15 cellular contexts compared by ENCODE assay signal in the genomic region with DNA sequence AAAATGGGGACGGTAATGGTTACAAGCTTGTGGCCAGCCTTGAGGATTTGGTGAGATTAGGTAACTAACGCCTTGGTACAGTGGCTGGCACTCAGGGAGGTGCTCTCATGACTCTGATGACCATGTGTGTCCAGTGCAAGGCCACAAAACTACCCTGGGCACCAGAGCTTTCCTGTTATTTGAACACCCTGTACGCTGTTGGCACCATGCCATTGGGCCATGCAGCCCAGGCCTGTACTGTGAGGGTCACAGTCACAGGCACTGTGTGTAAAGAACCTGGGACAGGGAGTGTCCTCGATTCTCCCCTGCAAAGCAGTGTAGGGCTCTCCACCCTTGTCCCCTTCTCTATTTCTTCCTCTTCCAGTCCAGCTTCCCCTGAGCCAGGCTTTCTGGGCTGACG. TPM values are rescaled to one million over a fixed set of nuclear protein-coding genes. Genes with fewer than 3 reads are reported as not detected.
DNase-seq lines count a peak whose midpoint lies in the region; ATAC-seq and TF ChIP-seq lines count a peak whose summit lies in the region.
"Had no signal": no experiment of that assay in that cellular context is flagged by ENCODE, and none has a peak within 500 bp of the region (broad histone marks: within the 10 kb centered on the region; RNA-seq: fewer than 3 reads in every experiment).

No MANE protein-coding gene starts in this region.

- peak; percentile 48 for DNase-seq in Right ventricle myocardium inferior (ENCODE audit: missing footprints)
- DNase-seq in left ventricle myocardium inferior = no peak
- no peak for DNase-seq in CD4-positive, alpha-beta memory T cell
- no peak for DNase-seq in neural crest cell (ENCODE audit: low read depth, low spot score)
- DNase-seq in NCI-H2029 (lab: John Stamatoyannopoulos, UW) = no peak
- no peak for DNase-seq in activated naive CD4-positive, alpha-beta T cell treated with anti-CD3 and anti-CD28 coated beads, Interleukin-2, amount 10 ng/mL, durations not matched to agents 7 days and 5 days
- DNase-seq in dedifferentiated amniotic fluid mesenchymal stem cell (ENCODE audit: extremely low spot score) = no peak
- DNase-seq: C1 segment of cervical spinal cord; CD4-positive, alpha-beta T cell; DMS79; GM23248 had no signal

- H3K4me3 ChIP-seq in left ventricle myocardium inferior = no peak overlapping the region
- no peak overlapping the region for H3K4me3 ChIP-seq in CD4-positive, alpha-beta memory T cell (ENCODE audit: low read length in 2 of 2)
- H3K4me3 ChIP-seq: GM12878, GM23248 had no signal

- no peaks in the 10 kb centered on the region for H3K9me3 Mint-ChIP-seq in CD4-positive, alpha-beta memory T cell
- no peaks in the 10 kb centered on the region for H3K9me3 Mint-ChIP-seq in neural crest cell
- H3K9me3 Mint-ChIP-seq in activated naive CD4-positive, alpha-beta T cell treated with anti-CD3 and anti-CD28 coated beads, Interleukin-2, amount 10 ng/mL, durations not matched to agents 7 days and 5 days = no peaks in the 10 kb centered on the region
- H3K9me3 Mint-ChIP-seq: CD4-positive, alpha-beta T cell had no signal

- ATAC-seq in Right ventricle myocardium inferior = no peak
- ATAC-seq: GM12878, HCT116 had no signal

- no peaks in the 10 kb centered on the region for H3K27me3 Mint-ChIP-seq in CD4-positive, alpha-beta memory T cell
- H3K27me3 Mint-ChIP-seq in neural crest cell (ENCODE audit: low read depth) = no peaks in the 10 kb centered on the region
- H3K27me3 Mint-ChIP-seq in activated naive CD4-positive, alpha-beta T cell treated with anti-CD3 and anti-CD28 coated beads, Interleukin-2, amount 10 ng/mL, durations not matched to agents 7 days and 5 days = no peaks in the 10 kb centered on the region
- H3K27me3 Mint-ChIP-seq: B cell; CD4-positive, alpha-beta T cell had no signal

- H3K27me3 ChIP-seq in left ventricle myocardium inferior (ENCODE audit: low read depth) = no peaks in the 10 kb centered on the region
- no peaks in the 10 kb centered on the region for H3K27me3 ChIP-seq in CD4-positive, alpha-beta memory T cell (ENCODE audit: insufficient read depth, low read length)

- H3K4me3 Mint-ChIP-seq in CD4-positive, alpha-beta memory T cell = no peak overlapping the region
- H3K4me3 Mint-ChIP-seq in neural crest cell = no peak overlapping the region
- no peak overlapping the region for H3K4me3 Mint-ChIP-seq in activated naive CD4-positive, alpha-beta T cell treated with anti-CD3 and anti-CD28 coated beads, Interleukin-2, amount 10 ng/mL, durations not matched to agents 7 days and 5 days
- H3K4me3 Mint-ChIP-seq: B cell; CD4-positive, alpha-beta T cell had no signal

- H3K36me3 Mint-ChIP-seq in CD4-positive, alpha-beta memory T cell = peaks cover 49 to 77% of the 10 kb centered on the region in 2 donors
- H3K36me3 Mint-ChIP-seq in neural crest cell (ENCODE audit: low read depth) = peaks cover 15% of the 10 kb centered on the region
- peaks cover 65% of the 10 kb centered on the region for H3K36me3 Mint-ChIP-seq in activated naive CD4-positive, alpha-beta T cell treated with anti-CD3 and anti-CD28 coated beads, Interleukin-2, amount 10 ng/mL, durations not matched to agents 7 days and 5 days

- POLR2A ChIA-PET in CD4-positive, alpha-beta memory T cell (lab: Charles Lee; ENCODE audit: partially characterized antibody) = interaction anchor here (4.2 to 14.1 kb wide), 2 partner anchors 15 to 47 kb away, joined by 17 to 342 read pairs; partner anchors contain the start of genes LSM3 and XPC

- peaks cover 25 to 42% (median 27%) of the 10 kb centered on the region in 4 donors for H3K4me1 Mint-ChIP-seq in CD4-positive, alpha-beta memory T cell
- H3K4me1 Mint-ChIP-seq in neural crest cell = peaks cover 7% of the 10 kb centered on the region
- H3K4me1 Mint-ChIP-seq in activated naive CD4-positive, alpha-beta T cell treated with anti-CD3 and anti-CD28 coated beads, Interleukin-2, amount 10 ng/mL, durations not matched to agents 7 days and 5 days = peaks cover 25% of the 10 kb centered on the region

- H3K4me1 ChIP-seq in left ventricle myocardium inferior = peaks cover 17% of the 10 kb centered on the region
- H3K4me1 ChIP-seq in CD4-positive, alpha-beta memory T cell (ENCODE audit: insufficient read depth, low read length) = peaks cover 20% of the 10 kb centered on the region

- CTCF ChIA-PET in CD4-positive, alpha-beta memory T cell (lab: Charles Lee; ENCODE audit: partially characterized antibody) = interaction anchor here (2.2 kb wide), 1 partner anchor 13 kb away, joined by 8 read pairs; no protein-coding TSS in a partner anchor
- CTCF ChIA-PET in activated naive CD4-positive, alpha-beta T cell treated with anti-CD3 and anti-CD28 coated beads, Interleukin-2, amount 10 ng/mL, durations not matched to agents 7 days and 5 days (lab: Charles Lee) = no interaction called here

- H3K27ac ChIP-seq in left ventricle myocardium inferior (replicated peaks) (no peak overlapping the region), VCaP (peak overlapping the region; percentile 3; the same call in 1 of the 2 replicates)
- no peak overlapping the region for H3K27ac ChIP-seq in CD4-positive, alpha-beta memory T cell (ENCODE audit: low read depth, low read length)
- H3K27ac ChIP-seq: GM23248 had no signal

- no peaks in the 10 kb centered on the region for H3K9me3 ChIP-seq in left ventricle myocardium inferior (replicated peaks)
- H3K9me3 ChIP-seq in CD4-positive, alpha-beta memory T cell (ENCODE audit: control insufficient read depth in 1 of 2, low read length in 2 of 2) = no peaks in the 10 kb centered on the region

- intact Hi-C loops in Right ventricle myocardium inferior (cut with DNase I) (no loop called here), left ventricle myocardium inferior (cut with micrococcal nuclease) (no loop called here)
- intact Hi-C loops in CD4-positive, alpha-beta memory T cell (cut with micrococcal nuclease) = no loop called here

- TF ChIP-seq CTCF in left ventricle myocardium inferior (IDR thresholded peaks at IDR 0.05; ENCODE audit: borderline replicate concordance) (no peak), VCaP (conservative IDR thresholded peaks at IDR 0.05) (no peak), neural crest cell (conservative IDR thresholded peaks at IDR 0.05) (no peak)

- H3K27ac Mint-ChIP-seq in CD4-positive, alpha-beta memory T cell = peak overlapping the region in 4 of 7 donors; percentile 8 to 76 (median 56)
- peak overlapping the region; percentile 21 for H3K27ac Mint-ChIP-seq in neural crest cell (ENCODE audit: unreplicated experiment)
- no peak overlapping the region for H3K27ac Mint-ChIP-seq in activated naive CD4-positive, alpha-beta T cell treated with anti-CD3 and anti-CD28 coated beads, Interleukin-2, amount 10 ng/mL, durations not matched to agents 7 days and 5 days
- H3K27ac Mint-ChIP-seq: B cell; CD4-positive, alpha-beta T cell had no signal

- peaks cover 82% of the 10 kb centered on the region for H3K36me3 ChIP-seq in left ventricle myocardium inferior
- peaks cover 85% of the 10 kb centered on the region for H3K36me3 ChIP-seq in CD4-positive, alpha-beta memory T cell (ENCODE audit: insufficient read depth, low read length)

RNA-seq across cellular contexts. Expression of gene TMEM43, which starts 6.3 kb away (rescaled TPM):
- total RNA-seq in Right ventricle myocardium inferior (40.0 TPM), left ventricle myocardium inferior (44.4 TPM), neural crest cell (42.7 and 42.9 TPM in 2 replicates)
- 10 to 100 TPM; 69.3 to 69.7 TPM for total RNA-seq in CD4-positive, alpha-beta memory T cell
- 100 to 1,000 TPM in 1 of 2 donors, 10 to 100 TPM in 1; 83.8 to 143 TPM for polyA plus RNA-seq in CD4-positive, alpha-beta memory T cell

RNA-seq across cellular contexts. Expression of gene CHCHD4, which starts 6.5 kb away (rescaled TPM):
- total RNA-seq in Right ventricle myocardium inferior (31.4 TPM), left ventricle myocardium inferior (37.6 TPM), neural crest cell (16.9 and 17.0 TPM in 2 replicates)
- total RNA-seq in CD4-positive, alpha-beta memory T cell = 1 to 10 TPM; 7.5 to 9.3 TPM
- polyA plus RNA-seq in CD4-positive, alpha-beta memory T cell = 10 to 100 TPM; 17.4 to 17.5 TPM

RNA-seq across cellular contexts. Expression of gene XPC, which starts 47.3 kb away (rescaled TPM):
- total RNA-seq in Right ventricle myocardium inferior = 7.7 TPM
- total RNA-seq in left ventricle myocardium inferior = 10.4 TPM
- 100 to 1,000 TPM; 104 to 108 TPM for total RNA-seq in CD4-positive, alpha-beta memory T cell
- 10 to 100 TPM; 32.9 to 57.5 TPM for polyA plus RNA-seq in CD4-positive, alpha-beta memory T cell
- total RNA-seq in neural crest cell = 37.3 and 41.6 TPM in 2 replicates

RNA-seq across cellular contexts. Expression of gene LSM3, which starts 47.5 kb away (rescaled TPM):
- total RNA-seq in Right ventricle myocardium inferior (17.2 TPM), left ventricle myocardium inferior (16.8 TPM), neural crest cell (18.3 and 19.1 TPM in 2 replicates)
- 1 to 10 TPM; 7.2 to 8.2 TPM for total RNA-seq in CD4-positive, alpha-beta memory T cell
- polyA plus RNA-seq in CD4-positive, alpha-beta memory T cell = 10 to 100 TPM; 22.1 to 30.7 TPM
